Comparison of ENCODE assay signal across 27 cellular contexts in genomic region chr6:48423640-48424365, GRCh38.
DNase-seq lines count a peak whose midpoint lies in the region; ATAC-seq and TF ChIP-seq lines count a peak whose summit lies in the region.
"Had no signal": no experiment of that assay in that cellular context is flagged by ENCODE, and none has a peak within 500 bp of the region (broad histone marks: within the 10 kb centered on the region; RNA-seq: fewer than 3 reads in every experiment).

No MANE protein-coding gene starts in this region.

- ATAC-seq in GM19035 (IDR thresholded peaks at IDR 0.05; ENCODE audit: unreplicated experiment) (no peak), GM21529 (IDR thresholded peaks at IDR 0.05; ENCODE audit: unreplicated experiment) (no peak)
- ATAC-seq: A549; activated CD8-positive, alpha-beta memory T cell treated with anti-CD3 and anti-CD28 coated beads, Interleukin-2, amount 10 ng/mL, durations not matched to agents 7 days and 5 days; activated T-cell treated with anti-CD3 and anti-CD28 coated beads, Interleukin-2, amount 50 U/mL, for 4 hours; left lobe of liver; stimulated activated naive B cell treated with anti-CD40 and anti-IgM and Interleukin-4, amounts not matched to agents 10 μg/mL and 1 μg/mL and 100 μg/mL, for 72 hours had no signal

- peak overlapping the region; percentile 35; the same call in 1 of the 2 replicates for H3K27ac ChIP-seq in ACC112 (ENCODE audit: low read depth, low read length)
- H3K27ac ChIP-seq in brain microvascular endothelial cell, result no peak overlapping the region
- H3K27ac ChIP-seq: A549, dorsolateral prefrontal cortex, skin epidermis had no signal

- DNase-seq in LHCN-M2 (ENCODE audit: low read depth) (peak; percentile 49), brain microvascular endothelial cell (peak; percentile 10), foreskin fibroblast (peak; percentile 31 to 66), retina (no peak)
- DNase-seq in activated CD4-positive, CD25-positive, alpha-beta regulatory T cell (lab: John Stamatoyannopoulos, UW), result no peak
- DNase-seq: activated CD8-positive, alpha-beta memory T cell treated with anti-CD3 and anti-CD28 coated beads, Interleukin-2, amount 10 ng/mL, durations not matched to agents 7 days and 5 days; activated gamma-delta T cell; activated naive CD8-positive, alpha-beta T cell treated with anti-CD3 and anti-CD28 coated beads for 36 hours; activated T-cell treated with anti-CD3 and anti-CD28 coated beads, Interleukin-2, amount 50 U/mL, for 4 hours; CD4-positive, alpha-beta T cell; cerebellar nuclear complex; DND-41; dorsolateral prefrontal cortex; glutamatergic neuron; Kasumi-1; NCI-H146; NCI-H446 treated with DMSO at 0.1 percent for 48 hours; NCI-H82; stimulated activated naive B cell treated with anti-CD40 and anti-IgM and Interleukin-4, amounts not matched to agents 10 μg/mL and 1 μg/mL and 100 μg/mL, for 72 hours; substantia nigra had no signal

- in situ Hi-C loops in brain microvascular endothelial cell (cut with HindIII; ENCODE audit: low pct_ligation_motif_present, low sequenced_read_pairs), result no loop called here

- no peaks in the 10 kb centered on the region for H3K79me2 ChIP-seq in ACC112 (ENCODE audit: control insufficient read depth, insufficient read depth, low read length, unreplicated experiment)

- peaks cover 45% of the 10 kb centered on the region for H3K4me1 ChIP-seq in ACC112 (ENCODE audit: control insufficient read depth, insufficient read depth, low read length, unreplicated experiment)
- H3K4me1 ChIP-seq: HAP-1 had no signal

- H3K36me3 ChIP-seq in ACC112 (ENCODE audit: insufficient read depth, low read length), result no peaks in the 10 kb centered on the region
- H3K36me3 ChIP-seq in brain microvascular endothelial cell (replicated peaks), result no peaks in the 10 kb centered on the region
- H3K36me3 ChIP-seq: HAP-1 had no signal

- no peak overlapping the region for H2AFZ ChIP-seq in ACC112 (ENCODE audit: low read length, unreplicated experiment)

- H3K27me3 ChIP-seq in ACC112 (ENCODE audit: insufficient read depth, low read length), result no peaks in the 10 kb centered on the region
- H3K27me3 ChIP-seq in brain microvascular endothelial cell (replicated peaks), result no peaks in the 10 kb centered on the region
- H3K27me3 ChIP-seq: dorsolateral prefrontal cortex had no signal

- H3K4me3 ChIP-seq in ACC112 (ENCODE audit: low read depth, low read length) (no peak overlapping the region), brain microvascular endothelial cell (ENCODE audit: low read depth, low read length) (no peak overlapping the region), foreskin fibroblast (ENCODE audit: low read depth in 1 of 2, low read length in 2 of 2) (no peak overlapping the region)
- H3K4me3 ChIP-seq: A549, dorsolateral prefrontal cortex, HAP-1, skin epidermis had no signal

- TF ChIP-seq CTCF in brain microvascular endothelial cell (IDR thresholded peaks at IDR 0.05; ENCODE audit: low read depth, low read length, missing control alignments) (no peak), foreskin fibroblast (IDR thresholded peaks at IDR 0.05; ENCODE audit: low read depth, low read length) (no peak)

Comparison
In these comparisons a context has a peak if more than half of its experiments do, and no peak if none do; other contexts are left out.
1. DNase-seq: peak in LHCN-M2 (single experiment), brain microvascular endothelial cell (single experiment) and foreskin fibroblast (2 of 2); none in activated CD4-positive, CD25-positive, alpha-beta regulatory T cell (0 of 4) and retina (single experiment).